ENCODE assay signal across 19 cellular contexts in the genomic region with DNA sequence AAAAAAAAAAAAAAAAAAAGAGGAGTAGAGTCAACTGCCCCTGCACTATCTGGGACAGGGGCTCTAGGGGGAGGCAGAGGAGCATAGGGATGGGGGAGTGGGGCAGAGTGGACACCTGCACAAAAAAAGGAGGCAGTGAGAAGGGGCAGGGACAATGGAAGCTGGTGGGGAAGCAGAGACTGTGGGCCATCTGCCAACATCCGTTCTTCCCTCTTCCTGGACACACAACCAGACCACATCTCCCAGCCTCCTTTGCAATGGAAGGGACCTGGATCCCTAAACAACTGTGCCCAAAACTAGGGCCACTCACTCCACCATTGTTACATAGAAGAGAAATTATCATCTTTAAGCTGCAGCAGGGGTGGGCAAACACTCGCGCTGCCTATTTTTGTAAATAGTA. TPM values are rescaled to one million over a fixed set of nuclear protein-coding genes. Genes with fewer than 3 reads are reported as not detected.
DNase-seq lines count a peak whose midpoint lies in the region; ATAC-seq, FAIRE-seq and TF ChIP-seq lines count a peak whose summit lies in the region.
"Had no signal": no experiment of that assay in that cellular context is flagged by ENCODE, and none has a peak within 500 bp of the region (broad histone marks: within the 10 kb centered on the region; RNA-seq: fewer than 3 reads in every experiment).

No MANE protein-coding gene starts in this region.

- intact Hi-C loops in cardiac septum (cut with DNase I) (no loop called here), right cardiac atrium (cut with DNase I) (no loop called here), K562 (cut with micrococcal nuclease) (no loop called here), stomach (cut with DNase I; ENCODE audit: low total_unique reads) (no loop called here)

- H2AFZ ChIP-seq in K562 (ENCODE audit: low read depth, low read length): peak overlapping the region; percentile 15; the same call in 1 of the 2 replicates

- no peaks in the 10 kb centered on the region for H3K27me3 Mint-ChIP-seq in activated T-helper 17 cell treated with anti-CD3 and anti-CD28 coated beads, Interleukin-2, amount 50 U/mL, for 72 hours
- H3K27me3 Mint-ChIP-seq: T-cell had no signal

- H3K4me1 Mint-ChIP-seq in activated T-helper 17 cell treated with anti-CD3 and anti-CD28 coated beads, Interleukin-2, amount 50 U/mL, for 72 hours: no peaks in the 10 kb centered on the region
- H3K4me1 Mint-ChIP-seq: CD4-positive, alpha-beta memory T cell; T-cell had no signal

- ATAC-seq in right cardiac atrium (no peak), K562 (no peak), GM21717 (IDR thresholded peaks at IDR 0.05; ENCODE audit: unreplicated experiment) (no peak)
- no peak for ATAC-seq in activated T-helper 17 cell treated with anti-CD3 and anti-CD28 coated beads, Interleukin-2, amount 50 U/mL, for 72 hours (replicated peaks)
- ATAC-seq: T-cell had no signal

- 70% methylated on average over 3 of the region's 3 CpGs for WGBS in right cardiac atrium
- WGBS in K562 (ENCODE audit: insufficient coverage, low coverage, missing lambda C conversion rate): 71% methylated on average over 3 of the region's 3 CpGs
- WGBS in stomach, 5 donors: 63 to 75% (median 70%) methylated on average over 3 of the region's 3 CpGs

- H3K4me3 ChIP-seq in right cardiac atrium (ENCODE audit: low read length): no peak overlapping the region
- no peak overlapping the region for H3K4me3 ChIP-seq in K562
- H3K4me3 ChIP-seq in stomach: no peak overlapping the region
- H3K4me3 ChIP-seq: BLaER1, Peyer's patch, SJCRH30 had no signal

- H3K4me1 ChIP-seq in right cardiac atrium (ENCODE audit: control insufficient read depth, insufficient read depth, low read length) (peaks cover 14% of the 10 kb centered on the region), K562 (replicated peaks in 1 of 2; ENCODE audit: control insufficient read depth in 2 of 2, insufficient read depth in 2 of 2, low read length in 2 of 2) (peaks cover 14 to 17% of the 10 kb centered on the region in 2 experiments), stomach (peaks cover 0 to 24% (median 14%) of the 10 kb centered on the region in 4 donors)
- H3K4me1 ChIP-seq: Peyer's patch had no signal

- H3K79me2 ChIP-seq in K562 (ENCODE audit: control insufficient read depth, insufficient read depth, low read length): no peaks in the 10 kb centered on the region

- no peaks in the 10 kb centered on the region for H3K9me3 Mint-ChIP-seq in activated T-helper 17 cell treated with anti-CD3 and anti-CD28 coated beads, Interleukin-2, amount 50 U/mL, for 72 hours
- H3K9me3 Mint-ChIP-seq: CD4-positive, alpha-beta memory T cell; T-cell had no signal

- H3K9me1 ChIP-seq in K562 (ENCODE audit: control insufficient read depth, insufficient read depth, low read length): no peaks in the 10 kb centered on the region

- in situ Hi-C loops in GM13976 (cut with MboI; ENCODE audit: low sequenced_read_pairs, unreplicated experiment) (no loop called here), K562 (cut with MboI) (no loop called here)

- H4K20me1 ChIP-seq in K562 (replicated peaks; ENCODE audit: control insufficient read depth, insufficient read depth, low read length): no peaks in the 10 kb centered on the region

- no peak overlapping the region for H3K9ac ChIP-seq in K562 (ENCODE audit: insufficient read depth in 1 of 2, low read depth in 2 of 2, low read length in 2 of 2)
- H3K9ac ChIP-seq: BLaER1 had no signal

- CTCF ChIA-PET in K562 (lab: Yijun Ruan, JAX; ENCODE audit: low intra/inter-chr PET ratio): no interaction called here

- H3K36me3 ChIP-seq in K562 (ENCODE audit: control insufficient read depth, insufficient read depth, low read length) (no peaks in the 10 kb centered on the region), stomach (no peaks in the 10 kb centered on the region)
- H3K36me3 ChIP-seq: BLaER1, Peyer's patch, SJCRH30 had no signal

- TF ChIP-seq POLR2A in K562 (conservative IDR thresholded peaks at IDR 0.05) (no peak), stomach (IDR thresholded peaks at IDR 0.05) (no peak)

- H3K27ac Mint-ChIP-seq in activated T-helper 17 cell treated with anti-CD3 and anti-CD28 coated beads, Interleukin-2, amount 50 U/mL, for 72 hours: no peak overlapping the region
- H3K27ac Mint-ChIP-seq: CD4-positive, alpha-beta memory T cell; T-cell had no signal

- no peak overlapping the region for H3K4me2 ChIP-seq in K562 (ENCODE audit: insufficient read depth, low read length)
- H3K4me2 ChIP-seq: BLaER1 had no signal

- TF ChIP-seq RAD21 in K562 (CRISPR knock-in tag; conservative IDR thresholded peaks at IDR 0.05 in 1 of 2, IDR thresholded peaks at IDR 0.05 in 1 of 2): no peak

- no peak for TF ChIP-seq EP300 in K562 (IDR thresholded peaks at IDR 0.05; ENCODE audit: low read length)
- no peak for TF ChIP-seq EP300 in stomach (IDR thresholded peaks at IDR 0.05)

- TF ChIP-seq CTCF in GM13976 (IDR thresholded peaks at IDR 0.05; ENCODE audit: borderline replicate concordance, control extremely low read depth, extremely low read depth, insufficient read depth, missing control alignments) (no peak), K562 (IDR thresholded peaks at IDR 0.05 in 2 of 3, conservative IDR thresholded peaks at IDR 0.05 in 1 of 3; ENCODE audit: insufficient read depth in 2 of 3, low read depth in 1 of 3, low read length in 3 of 3) (no peak), stomach (IDR thresholded peaks at IDR 0.05) (no peak)

- H3K36me3 Mint-ChIP-seq in activated T-helper 17 cell treated with anti-CD3 and anti-CD28 coated beads, Interleukin-2, amount 50 U/mL, for 72 hours (ENCODE audit: low read depth): no peaks in the 10 kb centered on the region
- H3K36me3 Mint-ChIP-seq: CD4-positive, alpha-beta memory T cell; T-cell had no signal

- no peak for FAIRE-seq in K562 (lab: Jason Lieb, UNC)
- FAIRE-seq: H54 had no signal

- POLR2A ChIA-PET in K562 (lab: Yijun Ruan, JAX): interaction anchor here (1.2 kb wide), 1 partner anchor 14 kb away, joined by 3 read pairs; no protein-coding TSS in a partner anchor

- H3K9me3 ChIP-seq in right cardiac atrium (ENCODE audit: control insufficient read depth, low read length): no peaks in the 10 kb centered on the region
- no peaks in the 10 kb centered on the region for H3K9me3 ChIP-seq in K562 (replicated peaks; ENCODE audit: control insufficient read depth, insufficient read depth, low read depth, low read length)
- no peaks in the 10 kb centered on the region for H3K9me3 ChIP-seq in stomach
- H3K9me3 ChIP-seq: BLaER1, Peyer's patch, SJCRH30 had no signal

- peak; percentile 51 for DNase-seq in cardiac septum (ENCODE audit: low spot score)
- no peak for DNase-seq in right cardiac atrium
- peak; percentile 2 for DNase-seq in GM13976 (ENCODE audit: low spot score)
- no peak for DNase-seq in K562 (ENCODE audit: extremely low read depth in 1 of 4, low spot score in 3 of 4)
- DNase-seq in stomach: peak; percentile 7
- DNase-seq in HT-29 (ENCODE audit: low spot score): no peak
- DNase-seq: CD4-positive, alpha-beta memory T cell; DMS153; GDM1; NCI-H187 treated with DMSO at 0.1 percent for 48 hours; NCI-H2107; NCI-H748 treated with DMSO at 0.1 percent for 48 hours; T-cell had no signal

- H3K27me3 ChIP-seq in right cardiac atrium (ENCODE audit: control insufficient read depth, insufficient read depth) (no peaks in the 10 kb centered on the region), K562 (ENCODE audit: control insufficient read depth in 2 of 2, insufficient read depth in 2 of 2, low read length in 2 of 2) (no peaks in the 10 kb centered on the region), stomach (no peaks in the 10 kb centered on the region)
- H3K27me3 ChIP-seq: Peyer's patch, SJCRH30 had no signal

- no peak overlapping the region for H3K4me3 Mint-ChIP-seq in activated T-helper 17 cell treated with anti-CD3 and anti-CD28 coated beads, Interleukin-2, amount 50 U/mL, for 72 hours
- H3K4me3 Mint-ChIP-seq: CD4-positive, alpha-beta memory T cell; T-cell had no signal

- no peak overlapping the region for H3K27ac ChIP-seq in right cardiac atrium (ENCODE audit: low read length)
- no peak overlapping the region for H3K27ac ChIP-seq in K562 (ENCODE audit: extremely low read depth, low read depth, low read length)
- no peak overlapping the region for H3K27ac ChIP-seq in stomach
- H3K27ac ChIP-seq: BLaER1, SJCRH30 had no signal

- no TSS peak for BruUV-seq in K562 (replicated peaks; lab: Mats Ljungman, UMichigan)

RNA-seq across cellular contexts. Expression of a gene that starts 38.4 kb away (rescaled TPM):
- total RNA-seq in cardiac septum: not detected
- under 1 TPM in 3 of 4 donors, not detected in 1; 0.25 to 0.80 (median 0.44) TPM for total RNA-seq in right cardiac atrium
- not detected for polyA plus RNA-seq in right cardiac atrium
- 18.3 and 46.6 TPM in 2 replicates for total RNA-seq in K562 (2011; cell fraction: chromatin; rRNA removed; ENCODE audit: low replicate concordance)
- 15.0 and 17.2 TPM in 2 replicates for total RNA-seq in K562 (2011; cell fraction: nucleolus; rRNA removed)
- total RNA-seq in K562 (2011; cell fraction: nucleoplasm; rRNA removed): 22.6 and 23.8 TPM in 2 replicates
- 54.4 and 65.8 TPM in 2 replicates for total RNA-seq in K562 (2014; rRNA removed)
- 74.7 and 85.7 TPM in 2 replicates for total RNA-seq in K562 (2014; rRNA removed; fragmentation: Illumina TruSeq; extraction: Trizol)
- 64.5 and 72.1 TPM in 2 replicates for total RNA-seq in K562 (2015; rRNA removed; fragmentation: Illumina TruSeq; extraction: Trizol)
- 45.6 and 52.8 TPM in 2 replicates for total RNA-seq in K562 (2021)
- 53.3 and 69.7 TPM in 2 replicates for polyA plus RNA-seq in K562 (2011; rRNA removed)
- polyA plus RNA-seq in K562 (2011; cell fraction: cytosol; rRNA removed): 17.1 and 29.6 TPM in 2 replicates
- 24.2 and 25.4 TPM in 2 replicates for polyA plus RNA-seq in K562 (2011; cell fraction: nucleus; rRNA removed)
- polyA plus RNA-seq in K562 (2012): 42.5 and 47.0 TPM in 2 replicates
- 66.4 and 75.9 TPM in 2 replicates for polyA plus RNA-seq in K562 (2014; fragmentation: Illumina TruSeq; extraction: Trizol)
- 10 to 100 TPM; 30.0 to 38.6 TPM for polyA plus RNA-seq in K562 (2014; fragmentation: Nextera tagmentation; extraction: Ambion mirVana)
- polyA plus RNA-seq in K562 (2014; rRNA removed): 48.6 and 66.4 TPM in 2 replicates
- 122 and 124 TPM in 2 replicates for polyA minus RNA-seq in K562 (2011; rRNA and poly(A)+ RNA removed)
- polyA minus RNA-seq in K562 (2011; cell fraction: cytosol; rRNA and poly(A)+ RNA removed): 30.9 and 39.3 TPM in 2 replicates
- polyA minus RNA-seq in K562 (2011; cell fraction: nucleus; rRNA and poly(A)+ RNA removed): 23.6 and 35.4 TPM in 2 replicates
- total RNA-seq in stomach: 1 to 10 TPM in 2 of 5 donors, not detected in 3; 4.9 to 6.1 TPM
- polyA plus RNA-seq in stomach: 1 to 10 TPM; 1.5 to 4.6 (median 2.2) TPM
- 10 to 100 TPM; 31.6 to 32.4 TPM for total RNA-seq in activated T-helper 17 cell treated with anti-CD3 and anti-CD28 coated beads, Interleukin-2, amount 50 U/mL, for 72 hours
- total RNA-seq in HT-29 (2014; rRNA removed; shearing (Covaris generic)): 30.5 and 36.4 TPM in 2 replicates
- total RNA-seq: CD4-positive, alpha-beta memory T cell had no signal
- polyA plus RNA-seq: CD4-positive, alpha-beta memory T cell had no signal

RNA-seq across cellular contexts. Expression of a gene that starts 58.1 kb away (rescaled TPM):
- total RNA-seq in cardiac septum: 16.3 TPM
- total RNA-seq in right cardiac atrium: 10 to 100 TPM; 14.5 to 19.2 (median 14.8) TPM
- 6.0 TPM for polyA plus RNA-seq in right cardiac atrium
- total RNA-seq in K562 (2011; cell fraction: chromatin; rRNA removed; ENCODE audit: low replicate concordance): 11.4 and 24.0 TPM in 2 replicates
- 14.2 and 15.8 TPM in 2 replicates for total RNA-seq in K562 (2011; cell fraction: nucleolus; rRNA removed)
- total RNA-seq in K562 (2011; cell fraction: nucleoplasm; rRNA removed): 19.2 and 26.8 TPM in 2 replicates
- 5.0 and 5.4 TPM in 2 replicates for total RNA-seq in K562 (2014; rRNA removed)
- 11.9 and 12.0 TPM in 2 replicates for total RNA-seq in K562 (2014; rRNA removed; fragmentation: Illumina TruSeq; extraction: Trizol)
- 13.8 and 14.4 TPM in 2 replicates for total RNA-seq in K562 (2015; rRNA removed; fragmentation: Illumina TruSeq; extraction: Trizol)
- total RNA-seq in K562 (2021): 13.1 and 14.6 TPM in 2 replicates
- 6.6 and 6.7 TPM in 2 replicates for polyA plus RNA-seq in K562 (2011; rRNA removed)
- polyA plus RNA-seq in K562 (2011; cell fraction: cytosol; rRNA removed): 3.2 and 3.5 TPM in 2 replicates
- polyA plus RNA-seq in K562 (2011; cell fraction: nucleus; rRNA removed): 4.1 and 5.4 TPM in 2 replicates
- 4.5 and 8.6 TPM in 2 replicates for polyA plus RNA-seq in K562 (2012)
- 6.4 and 7.9 TPM in 2 replicates for polyA plus RNA-seq in K562 (2014; fragmentation: Illumina TruSeq; extraction: Trizol)
- 1 to 10 TPM; 4.1 to 4.2 TPM for polyA plus RNA-seq in K562 (2014; fragmentation: Nextera tagmentation; extraction: Ambion mirVana)
- 4.8 and 5.1 TPM in 2 replicates for polyA plus RNA-seq in K562 (2014; rRNA removed)
- polyA minus RNA-seq in K562 (2011; rRNA and poly(A)+ RNA removed): 15.2 and 23.0 TPM in 2 replicates
- 8.5 and 10.6 TPM in 2 replicates for polyA minus RNA-seq in K562 (2011; cell fraction: cytosol; rRNA and poly(A)+ RNA removed)
- polyA minus RNA-seq in K562 (2011; cell fraction: nucleus; rRNA and poly(A)+ RNA removed): 9.6 and 22.0 TPM in 2 replicates
- 10 to 100 TPM in 3 of 5 donors, 1 to 10 TPM in 1, under 1 TPM in 1; 0.58 to 30.1 (median 18.5) TPM for total RNA-seq in stomach
- polyA plus RNA-seq in stomach: 1 to 10 TPM; 2.0 to 2.4 (median 2.1) TPM
- total RNA-seq in activated T-helper 17 cell treated with anti-CD3 and anti-CD28 coated beads, Interleukin-2, amount 50 U/mL, for 72 hours: under 1 TPM; 0.29 to 0.76 TPM
- 8.1 and 8.6 TPM in 2 replicates for total RNA-seq in HT-29 (2014; rRNA removed; shearing (Covaris generic))

Comparison
In these comparisons a context has a peak if more than half of its experiments do, and no peak if none do; other contexts are left out.
1. DNase-seq: peak in cardiac septum (single experiment), GM13976 (single experiment) and stomach (single experiment); none in right cardiac atrium (0 of 3), K562 (0 of 4) and HT-29 (single experiment).